In genomic region chr1:81803423-81804103, GRCh38 we compare ENCODE assay signal across 8 cellular contexts. TPM values are rescaled to one million over a fixed set of nuclear protein-coding genes. Genes with fewer than 3 reads are reported as not detected.
DNase-seq lines count a peak whose midpoint lies in the region; ATAC-seq and TF ChIP-seq lines count a peak whose summit lies in the region.

No MANE protein-coding gene starts in this region.

- H3K4me1 ChIP-seq in MM.1S (ENCODE audit: low read length) = no peaks in the 10 kb centered on the region
- peaks cover 5% of the 10 kb centered on the region for H3K4me1 ChIP-seq in endocrine pancreas (ENCODE audit: control insufficient read depth, insufficient read depth, low read length)
- H3K4me1 ChIP-seq in mesodermal cell (ENCODE audit: control insufficient read depth, insufficient read depth, low read length, poor library complexity, severe bottlenecking) = peaks cover 17% of the 10 kb centered on the region

- no peaks in the 10 kb centered on the region for H4K20me1 ChIP-seq in MM.1S (ENCODE audit: insufficient read depth, low read length)

- H3K4me3 ChIP-seq in MM.1S (ENCODE audit: low read length) (peak overlapping the region; percentile 64; the same call in 1 of the 2 replicates), endocrine pancreas (ENCODE audit: control insufficient read depth, insufficient read depth, low read length) (peak overlapping the region; percentile 66), mesodermal cell (ENCODE audit: extremely low read depth, insufficient read depth, low read length, poor library complexity, severe bottlenecking) (peak overlapping the region; percentile 97)

- H3K36me3 ChIP-seq in MM.1S (replicated peaks; ENCODE audit: insufficient read depth, low read length) = no peaks in the 10 kb centered on the region
- H3K36me3 ChIP-seq in endocrine pancreas (ENCODE audit: control insufficient read depth, insufficient read depth, low read length) = no peaks in the 10 kb centered on the region
- no peaks in the 10 kb centered on the region for H3K36me3 ChIP-seq in mesodermal cell (ENCODE audit: control insufficient read depth, insufficient read depth, low read length)

- no peaks in the 10 kb centered on the region for H3K9me3 ChIP-seq in MM.1S (replicated peaks; ENCODE audit: insufficient read depth, low read length)
- H3K9me3 ChIP-seq in endocrine pancreas (ENCODE audit: control insufficient read depth, low read length) = no peaks in the 10 kb centered on the region
- no peaks in the 10 kb centered on the region for H3K9me3 ChIP-seq in mesodermal cell (ENCODE audit: control insufficient read depth, low read length)

- in situ Hi-C loops in ACHN (cut with HindIII; ENCODE audit: low pct_ligation_motif_present, low pct_unique_long_range_greater_than_20kb, low sequenced_read_pairs) = no loop called here

- H3F3A ChIP-seq in MM.1S (ENCODE audit: insufficient read depth, low read length) = no peaks in the 10 kb centered on the region

- H3K27ac ChIP-seq in MM.1S (ENCODE audit: low read length) (no peak overlapping the region), mesodermal cell (ENCODE audit: low read depth, low read length, severe bottlenecking) (peak overlapping the region; percentile 81)

- 0 out of 2 replicates have a peak overlapping the region, but pooled peaks have one; percentile 46 for H2AFZ ChIP-seq in MM.1S (ENCODE audit: low read length)

- no peaks in the 10 kb centered on the region for H3K9me2 ChIP-seq in MM.1S (replicated peaks; ENCODE audit: insufficient read depth, low read length)

- H3K27me3 ChIP-seq in MM.1S (replicated peaks; ENCODE audit: insufficient read depth, low read length) (0 out of 2 replicates have a peak, but pooled peaks cover 10% of the 10 kb centered on the region), endocrine pancreas (ENCODE audit: control insufficient read depth, insufficient read depth, low read length) (peaks cover 5% of the 10 kb centered on the region)

- 0% methylated on average over 12 to 14 of the region's 15 CpGs for WGBS in mesodermal cell (ENCODE audit: insufficient coverage in 2 of 2), 2 experiments

- peak overlapping the region; percentile 78; the same call in 1 of the 2 replicates for H3K4me2 ChIP-seq in MM.1S (ENCODE audit: low read depth, low read length)

- TF ChIP-seq CTCF in MM.1S (IDR thresholded peaks at IDR 0.05; ENCODE audit: low read length) = no peak

- H3K79me2 ChIP-seq in MM.1S (ENCODE audit: low read length) = no peaks in the 10 kb centered on the region

- H3K9ac ChIP-seq in MM.1S (ENCODE audit: low read length) (no peak overlapping the region), endocrine pancreas (ENCODE audit: control insufficient read depth, insufficient read depth, low read length) (peak overlapping the region; percentile 41)

- no peak for ATAC-seq in HG02938 (IDR thresholded peaks at IDR 0.05; ENCODE audit: unreplicated experiment)
- ATAC-seq in GM18909 (IDR thresholded peaks at IDR 0.05; ENCODE audit: poor library complexity, unreplicated experiment) = no peak

- DNase-seq in ACHN (peak; percentile 47), MM.1S (no peak), NCI-H2227 (lab: John Stamatoyannopoulos, UW; ENCODE audit: unreplicated experiment) (no peak), T1000 (lab: John Stamatoyannopoulos, UW) (no peak)

RNA-seq across cellular contexts. Expression of gene ADGRL2, which starts 2.8 kb away (rescaled TPM):
- polyA plus RNA-seq in mesodermal cell (2013, experiment 1 of 2) = 133 TPM
- 125 TPM for polyA plus RNA-seq in mesodermal cell (2013, experiment 2 of 2)
